Comparison of ENCODE assay signal across 12 cellular contexts in genomic region chr14:23631234-23631633, GRCh38. TPM values are rescaled to one million over a fixed set of nuclear protein-coding genes. Genes with fewer than 3 reads are reported as not detected.
"Had no signal": no experiment of that assay in that cellular context is flagged by ENCODE, and none has a peak within 500 bp of the region (broad histone marks: within the 10 kb centered on the region; RNA-seq: fewer than 3 reads in every experiment).

No MANE protein-coding gene starts in this region.

- H3K27ac Mint-ChIP-seq: activated naive CD8-positive, alpha-beta T cell treated with anti-CD3 and anti-CD28 coated beads for 36 hours; memory B cell had no signal

- H3K27me3 Mint-ChIP-seq: activated naive CD8-positive, alpha-beta T cell treated with anti-CD3 and anti-CD28 coated beads for 36 hours had no signal

- H3K4me1 ChIP-seq: gastrocnemius medialis had no signal

- H3K9me3 Mint-ChIP-seq: activated naive CD8-positive, alpha-beta T cell treated with anti-CD3 and anti-CD28 coated beads for 36 hours; activated T-cell treated with anti-CD3 and anti-CD28 coated beads, Interleukin-2, amount 50 U/mL, for 4 hours; memory B cell; neural crest cell had no signal

- H3K36me3 Mint-ChIP-seq: activated naive CD8-positive, alpha-beta T cell treated with anti-CD3 and anti-CD28 coated beads for 36 hours; memory B cell had no signal

- H3K9me3 ChIP-seq: gastrocnemius medialis, upper lobe of right lung had no signal

- H3K27ac ChIP-seq: cardiac muscle cell, gastrocnemius medialis, heart right ventricle, left ventricle myocardium inferior, upper lobe of right lung had no signal

- H3K36me3 ChIP-seq: cardiac muscle cell, gastrocnemius medialis, heart right ventricle, left ventricle myocardium inferior, upper lobe of right lung had no signal

- H3K4me3 ChIP-seq: cardiac muscle cell had no signal

- H3K4me3 Mint-ChIP-seq: neural crest cell had no signal

- H3K27me3 ChIP-seq: cardiac muscle cell, gastrocnemius medialis, upper lobe of right lung had no signal

RNA-seq across cellular contexts. Expression of gene DHRS2, which starts 4.9 kb away (rescaled TPM):
- total RNA-seq: cardiac muscle cell, endothelial cell of umbilical vein, gastrocnemius medialis, heart right ventricle, left ventricle myocardium inferior, neural crest cell, temporal lobe had no signal

RNA-seq across cellular contexts. Expression of gene JPH4, which starts 52.6 kb away (rescaled TPM):
- total RNA-seq: endothelial cell of umbilical vein; T-helper 2 cell treated with Interferon-gamma antibody and Interleukin-4, amounts not matched to agents 100 ng/mL and 5 ng/mL, for 36 hours had no signal
